Comparison of ENCODE assay signal across 8 cellular contexts in genomic region chr7:106033735-106034134, GRCh38.
"Had no signal": no experiment of that assay in that cellular context is flagged by ENCODE, and none has a peak within 500 bp of the region (broad histone marks: within the 10 kb centered on the region; RNA-seq: fewer than 3 reads in every experiment).

No MANE protein-coding gene starts in this region.

- DNase-seq: GDM1, GF-D8 had no signal

- FAIRE-seq: G401.6, GM12878, GM12891, GM12892, GM18507, GM19239 had no signal

- H3K4me3 ChIP-seq: GM12878 had no signal

- ATAC-seq: GM12878 had no signal
